In the genomic region with DNA sequence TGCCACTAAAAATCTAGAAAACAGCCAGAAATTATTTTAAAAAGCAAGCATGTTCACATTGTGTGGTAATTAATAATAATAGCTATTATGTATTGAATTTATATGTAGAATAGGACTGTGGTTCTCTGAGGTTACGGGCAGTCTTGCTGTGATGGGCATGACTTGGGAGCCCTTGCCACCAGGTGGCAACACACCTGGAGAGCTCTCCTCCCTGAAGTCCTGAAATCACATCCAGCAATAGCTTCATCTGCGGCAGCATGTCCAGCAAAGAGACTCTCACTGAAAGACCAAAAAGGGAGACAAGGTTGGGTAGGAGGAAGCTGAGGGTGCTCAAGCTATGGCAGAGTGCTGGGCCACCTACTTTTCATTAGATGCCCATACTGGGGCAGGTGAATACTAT, we compare ENCODE assay signal across 16 cellular contexts. TPM values are rescaled to one million over a fixed set of nuclear protein-coding genes. Genes with fewer than 3 reads are reported as not detected.
A peak's percentile ranks its signal among the peaks of the same experiment; 100 is the strongest.
DNase-seq lines count a peak whose midpoint lies in the region; ATAC-seq and TF ChIP-seq lines count a peak whose summit lies in the region.
"Had no signal": no experiment of that assay in that cellular context is flagged by ENCODE, and none has a peak within 500 bp of the region (broad histone marks: within the 10 kb centered on the region; RNA-seq: fewer than 3 reads in every experiment).

No MANE protein-coding gene starts in this region.

- H3K4me1 ChIP-seq in Caco-2 (peaks cover 49% of the 10 kb centered on the region), IMR-90 (ENCODE audit: control insufficient read depth, insufficient read depth, low read length) (peaks cover 19% of the 10 kb centered on the region), colonic mucosa (no peaks in the 10 kb centered on the region), mucosa of descending colon (ENCODE audit: low read depth) (peaks cover 11% of the 10 kb centered on the region)

- H3K23ac ChIP-seq in IMR-90 (ENCODE audit: low read depth, low read length): peak overlapping the region; percentile 67; the same call in 1 of the 2 replicates

- peaks cover 31% of the 10 kb centered on the region for H3K9me1 ChIP-seq in IMR-90 (ENCODE audit: insufficient read depth, low read length)

- no peaks in the 10 kb centered on the region; the same call in 1 of the 2 replicates for H3K36me3 ChIP-seq in Caco-2 (ENCODE audit: control insufficient read depth, insufficient read depth, low read length)
- H3K36me3 ChIP-seq in IMR-90 (ENCODE audit: control insufficient read depth, insufficient read depth, low read length): peaks cover 2% of the 10 kb centered on the region; the same call in 1 of the 2 replicates
- H3K36me3 ChIP-seq in colonic mucosa: no peaks in the 10 kb centered on the region
- no peaks in the 10 kb centered on the region for H3K36me3 ChIP-seq in mucosa of descending colon (ENCODE audit: low read depth)
- H3K36me3 ChIP-seq: right atrium auricular region, vagina had no signal

- no peaks in the 10 kb centered on the region for H3K9me3 ChIP-seq in Caco-2
- H3K9me3 ChIP-seq in IMR-90 (ENCODE audit: control insufficient read depth, insufficient read depth, low read length): no peaks in the 10 kb centered on the region
- no peaks in the 10 kb centered on the region for H3K9me3 ChIP-seq in colonic mucosa
- H3K9me3 ChIP-seq in mucosa of descending colon: no peaks in the 10 kb centered on the region
- H3K9me3 ChIP-seq: right atrium auricular region, vagina had no signal

- no peak overlapping the region for H3K4me3 Mint-ChIP-seq in Caco-2 (ENCODE audit: unreplicated experiment)

- no peak overlapping the region for H3K56ac ChIP-seq in IMR-90 (ENCODE audit: extremely low read depth, insufficient read depth, low read length)

- H3K4me3 ChIP-seq in Caco-2 (ENCODE audit: low read depth, low read length) (no peak overlapping the region), IMR-90 (ENCODE audit: insufficient read depth, low read depth, low read length) (no peak overlapping the region), colonic mucosa (no peak overlapping the region), mucosa of descending colon (no peak overlapping the region)
- H3K4me3 ChIP-seq: right atrium auricular region, vagina had no signal

- H3K79me1 ChIP-seq in IMR-90 (ENCODE audit: low read depth in 1 of 2, low read length in 2 of 2): peaks cover 21 to 70% of the 10 kb centered on the region in 2 experiments

- H3K4me2 ChIP-seq in IMR-90 (ENCODE audit: low read depth, low read length): no peak overlapping the region

- no peak for TF ChIP-seq RAD21 in IMR-90 (IDR thresholded peaks at IDR 0.05; ENCODE audit: low read length)

- H3K9ac ChIP-seq in IMR-90 (ENCODE audit: low read depth, low read length): no peak overlapping the region
- H3K9ac ChIP-seq in colonic mucosa (ENCODE audit: low read depth in 2 of 2, low read length in 2 of 2): no peak overlapping the region

- H3K36me3 Mint-ChIP-seq in Caco-2 (ENCODE audit: insufficient read depth, unreplicated experiment): peaks cover 4% of the 10 kb centered on the region

- dilution Hi-C loops in IMR-90 (cut with HindIII; ENCODE audit: low sequenced_read_pairs, unreplicated experiment): no loop called here

- no peaks in the 10 kb centered on the region for H3K27me3 Mint-ChIP-seq in Caco-2 (ENCODE audit: insufficient read depth, unreplicated experiment)

- no peaks in the 10 kb centered on the region for H3K9me3 Mint-ChIP-seq in Caco-2 (ENCODE audit: unreplicated experiment)

- no peak overlapping the region for H4K91ac ChIP-seq in IMR-90 (ENCODE audit: insufficient read depth, low read depth, low read length)

- H2BK20ac ChIP-seq in IMR-90 (ENCODE audit: low read depth, low read length): no peak overlapping the region

- no peak for TF ChIP-seq POLR2A in IMR-90 (IDR thresholded peaks at IDR 0.05; ENCODE audit: low read depth, low read length)

- no peak overlapping the region for H3K18ac ChIP-seq in IMR-90 (ENCODE audit: low read depth, low read length)

- ATAC-seq in IMR-90 (ENCODE audit: low read depth) (no peak), mucosa of descending colon (peak; percentile 63), GM19455 (IDR thresholded peaks at IDR 0.05; ENCODE audit: unreplicated experiment) (no peak), HG03521 (IDR thresholded peaks at IDR 0.05; ENCODE audit: unreplicated experiment) (no peak)
- ATAC-seq: Right ventricle myocardium inferior had no signal

- no peak overlapping the region for H2BK120ac ChIP-seq in IMR-90 (ENCODE audit: low read depth, low read length)

- peaks cover 25% of the 10 kb centered on the region for H4K20me1 ChIP-seq in IMR-90 (ENCODE audit: insufficient read depth, low read length)

- TF ChIP-seq CTCF in Caco-2 (IDR thresholded peaks at IDR 0.05; ENCODE audit: insufficient read depth in 1 of 2, low read depth in 1 of 2, low read length in 1 of 2, severe bottlenecking in 1 of 2, unreplicated experiment in 1 of 2): peak; percentile 45 to 52
- TF ChIP-seq CTCF in IMR-90 (conservative IDR thresholded peaks at IDR 0.05; ENCODE audit: low read depth, low read length): no peak
- TF ChIP-seq CTCF in colonic mucosa (IDR thresholded peaks at IDR 0.05): peak; percentile 26
- TF ChIP-seq CTCF in mucosa of descending colon (IDR thresholded peaks at IDR 0.05): peak; percentile 8

- H2AK9ac ChIP-seq in IMR-90 (replicated peaks; ENCODE audit: low read depth, low read length, poor library complexity): no peak overlapping the region

- no peak overlapping the region for H2AK5ac ChIP-seq in IMR-90 (ENCODE audit: low read depth, low read length)

- intact Hi-C loops in Caco-2 (cut with micrococcal nuclease; ENCODE audit: unreplicated experiment) (loop anchor here (1.0 kb wide), 1 partner anchor 23 kb away; no protein-coding TSS in a partner anchor), IMR-90 (cut with micrococcal nuclease) (no loop called here), colonic mucosa (cut with DNase I) (no loop called here), mucosa of descending colon (cut with DNase I, micrococcal nuclease) (no loop called here)

- H3K4ac ChIP-seq in IMR-90 (ENCODE audit: low read depth, low read length): no peak overlapping the region

- CTCF ChIA-PET in Caco-2 (lab: Charles Lee) (interaction anchor here (0.8 to 3.9 kb wide), 11 partner anchors 8 to 103 kb away, joined by 3 to 84 read pairs (median 3); no protein-coding TSS in a partner anchor), IMR-90 (lab: Yijun Ruan, JAX) (interaction anchor here (1.0 to 2.1 kb wide), 2 partner anchors 13 to 15 kb away, joined by 3 to 7 read pairs; no protein-coding TSS in a partner anchor)

- H4K8ac ChIP-seq in IMR-90 (ENCODE audit: low read depth in 2 of 2, low read length in 2 of 2): no peak overlapping the region

- H3K14ac ChIP-seq in IMR-90 (replicated peaks; ENCODE audit: low read depth, low read length): no peak overlapping the region

- no peak overlapping the region for H4K5ac ChIP-seq in IMR-90 (ENCODE audit: low read depth, low read length)

- no peak overlapping the region for H2BK15ac ChIP-seq in IMR-90 (ENCODE audit: low read depth, low read length)

- H3K27ac ChIP-seq in IMR-90 (ENCODE audit: insufficient read depth, low read length): no peak overlapping the region
- no peak overlapping the region for H3K27ac ChIP-seq in colonic mucosa
- H3K27ac ChIP-seq: right atrium auricular region, vagina had no signal

- H3K4me1 Mint-ChIP-seq in Caco-2 (ENCODE audit: low read depth, unreplicated experiment): peaks cover 42% of the 10 kb centered on the region

- POLR2A ChIA-PET in Caco-2 (lab: Charles Lee) (interaction anchor here (0.8 to 1.5 kb wide), 2 partner anchors 18 to 23 kb away, joined by 3 to 6 read pairs; no protein-coding TSS in a partner anchor), IMR-90 (lab: Charles Lee; ENCODE audit: unreplicated experiment) (no interaction called here)

- DNase-seq in Caco-2 (peak in 1 of 2 experiments; percentile 43), IMR-90 (no peak), colonic mucosa (no peak), mucosa of descending colon (peak in 2 of 3 donors; percentile 49 to 56), DMS79 (lab: John Stamatoyannopoulos, UW) (no peak)
- DNase-seq in stimulated activated CD8-positive, alpha-beta memory T cell treated with anti-CD3 and anti-CD28 coated beads, Interleukin-4, amount 100 ng/mL, for 48 hours: no peak
- DNase-seq: activated CD4-positive, alpha-beta T cell treated with anti-CD3 and anti-CD28 coated beads, Interleukin-2, amount 50 U/mL, for 4 hours; activated naive CD4-positive, alpha-beta T cell treated with Interleukin-2 at 50 U/mL for 16 hours; activated T-cell treated with anti-CD3 and anti-CD28 coated beads for 4 hours; NCI-H1694; NCI-H446 had no signal

- in situ Hi-C loops in IMR-90 (cut with MboI; ENCODE audit: low sequenced_read_pairs): no loop called here

- no TSS peak for BruUV-seq in Caco-2 (replicated peaks; lab: Mats Ljungman, UMichigan)
- no TSS peak for BruUV-seq in IMR-90 (replicated peaks; lab: Mats Ljungman, UMichigan)

- H2BK5ac ChIP-seq in IMR-90 (ENCODE audit: low read depth, low read length, poor library complexity, severe bottlenecking): no peak overlapping the region

- H3K27me3 ChIP-seq in Caco-2 (replicated peaks; ENCODE audit: control insufficient read depth, insufficient read depth, low read length) (no peaks in the 10 kb centered on the region), IMR-90 (ENCODE audit: control insufficient read depth, insufficient read depth, low read length) (no peaks in the 10 kb centered on the region), colonic mucosa (no peaks in the 10 kb centered on the region)
- H3K27me3 ChIP-seq: right atrium auricular region, vagina had no signal

- H2AFZ ChIP-seq in IMR-90 (replicated peaks; ENCODE audit: low read length, poor library complexity): no peak overlapping the region

- peak overlapping the region; percentile 34 for H3K27ac Mint-ChIP-seq in Caco-2 (ENCODE audit: unreplicated experiment)

- no CpG with 5 or more reads among the region's 2 CpGs for WGBS in IMR-90 (ENCODE audit: extremely low coverage in 2 of 2, insufficient read length in 1 of 2), 2 experiments

TF ChIP-seq in IMR-90, 13 proteins besides CTCF, POLR2A, EP300 and RAD21 (continues in another document):
- TF ChIP-seq SMC3 (IDR thresholded peaks at IDR 0.05; ENCODE audit: low read depth, low read length): no peak

RNA-seq across cellular contexts. Expression of gene SCHIP1, which starts 57.8 kb away (rescaled TPM):
- total RNA-seq in Caco-2 (2022): 3.0 and 3.4 TPM in 2 replicates
- total RNA-seq in IMR-90 (2012; rRNA removed): 5.0 and 5.4 TPM in 2 replicates
- polyA plus RNA-seq in IMR-90 (2012; rRNA removed): 2.8 and 3.9 TPM in 2 replicates
- 0.21 and 0.57 TPM in 2 replicates for polyA plus RNA-seq in IMR-90 (2012; cell fraction: cytosol; rRNA removed)
- polyA plus RNA-seq in IMR-90 (2012; cell fraction: nucleus; rRNA removed; ENCODE audit: low replicate concordance): 3.5 and 19.4 TPM in 2 replicates
- 1 to 10 TPM in 1 of 2 donors, under 1 TPM in 1; 0.35 to 2.5 TPM for total RNA-seq in colonic mucosa
- 10 to 100 TPM in 1 of 3 donors, 1 to 10 TPM in 2; 1.1 to 11.6 (median 1.7) TPM for total RNA-seq in mucosa of descending colon

Comparison
In these comparisons a context has a peak if more than half of its experiments do, and no peak if none do; other contexts are left out.
1. DNase-seq: peak in mucosa of descending colon (2 of 3); none in IMR-90 (single experiment), colonic mucosa (single experiment), DMS79 (single experiment) and stimulated activated CD8-positive, alpha-beta memory T cell treated with anti-CD3 and anti-CD28 coated beads, Interleukin-4, amount 100 ng/mL, for 48 hours (single experiment).